ENCODE assay signal across 1 cellular context in the genomic region with DNA sequence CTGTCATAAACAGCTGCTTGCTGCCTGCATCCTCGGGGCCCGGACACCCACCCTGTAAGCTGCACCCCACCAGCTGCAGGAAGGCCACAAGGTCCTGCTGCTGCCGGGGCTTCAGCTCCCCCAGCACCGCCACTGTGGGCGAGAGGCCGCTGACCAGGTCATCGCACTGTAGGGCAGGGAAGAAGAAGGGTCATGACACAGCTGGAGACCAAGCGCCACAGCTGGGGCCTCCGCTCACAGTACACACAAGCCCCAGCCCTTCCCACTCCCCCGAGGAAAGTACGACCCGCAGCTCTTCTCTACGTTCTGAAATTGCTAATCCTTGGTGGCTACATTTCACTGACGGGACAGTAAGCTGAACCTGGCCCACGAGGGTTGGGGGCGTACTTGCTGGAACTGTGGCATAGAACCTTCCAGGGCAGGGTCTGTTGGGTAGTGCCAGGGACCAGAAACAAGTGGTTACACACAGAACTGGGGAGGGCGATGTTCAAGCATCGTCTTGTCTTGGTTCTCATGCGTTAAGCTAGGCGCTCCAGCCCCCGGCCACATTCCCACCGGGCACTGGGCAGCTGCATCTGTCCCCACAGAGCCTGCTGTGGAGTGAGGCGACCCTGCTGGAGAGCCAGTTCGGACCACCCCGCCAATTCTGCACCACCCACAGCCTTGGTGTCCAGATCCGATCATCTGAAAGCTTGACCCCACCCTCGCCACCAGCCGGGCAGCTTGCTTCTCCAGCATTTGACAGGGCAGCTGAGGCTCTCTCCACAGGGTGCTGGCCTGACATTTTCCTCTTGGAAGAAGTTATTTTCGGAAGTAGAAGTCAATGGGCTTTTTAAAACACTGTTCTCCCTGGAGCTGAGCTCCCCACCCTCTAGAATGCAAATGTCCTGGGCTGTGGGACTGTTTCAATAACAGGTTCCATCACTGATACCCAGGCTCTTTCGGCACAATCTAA.
TF ChIP-seq lines count a peak whose summit lies in the region.

No MANE protein-coding gene starts in this region.

TF ChIP-seq in K562, 482 proteins besides CTCF, POLR2A, EP300 and RAD21 (continued from another document):
- TF ChIP-seq POLR2G (IDR thresholded peaks at IDR 0.05; ENCODE audit: low read depth, low read length) (peak; percentile 33; the same call in 1 of the 2 replicates), ZBTB33 (CRISPR knock-in tag; IDR thresholded peaks at IDR 0.05) (0 out of 2 replicates have a peak, but pooled peaks have one; percentile 16), NRF1 (conservative IDR thresholded peaks at IDR 0.05 in 1 of 2, IDR thresholded peaks at IDR 0.05 in 1 of 2) (no peak), TAL1 (IDR thresholded peaks at IDR 0.05) (no peak)
